In genomic region chr3:53162672-53163458, GRCh38 we compare ENCODE assay signal across 8 cellular contexts.
DNase-seq lines count a peak whose midpoint lies in the region; ATAC-seq and TF ChIP-seq lines count a peak whose summit lies in the region.

No MANE protein-coding gene starts in this region.

- peak; percentile 35 for ATAC-seq in HG03378 (IDR thresholded peaks at IDR 0.05; ENCODE audit: unreplicated experiment)

- DNase-seq in activated T-cell treated with anti-CD3 and anti-CD28 coated beads, Interleukin-2, amount 50 U/mL, for 1 hour = peak; percentile 52
- DNase-seq in foreskin fibroblast (peak in 1 of 2 donors; percentile 36), hippocampal formation (lab: John Stamatoyannopoulos, UW) (no peak), EL (no peak), NCI-H510A (lab: John Stamatoyannopoulos, UW) (no peak)
- DNase-seq in stimulated activated CD4-positive, alpha-beta T cell treated with anti-CD3 and anti-CD28 coated beads, Interleukin-4, amount 100 ng/mL, for 24 hours = peak; percentile 32

- TF ChIP-seq CTCF in GM12873 (IDR thresholded peaks at IDR 0.05; ENCODE audit: insufficient read depth, low read depth, low read length, missing control alignments) (peak; percentile 6), foreskin fibroblast (IDR thresholded peaks at IDR 0.05; ENCODE audit: low read depth, low read length) (no peak)

- H3K4me3 ChIP-seq in foreskin fibroblast (ENCODE audit: low read depth in 1 of 2, low read length in 2 of 2) = peak overlapping the region; percentile 83 to 84

Comparison
In these comparisons a context has a peak if more than half of its experiments do, and no peak if none do; other contexts are left out.
1. DNase-seq: peak in activated T-cell treated with anti-CD3 and anti-CD28 coated beads, Interleukin-2, amount 50 U/mL, for 1 hour (single experiment) and stimulated activated CD4-positive, alpha-beta T cell treated with anti-CD3 and anti-CD28 coated beads, Interleukin-4, amount 100 ng/mL, for 24 hours (single experiment); none in hippocampal formation (0 of 2), EL (single experiment) and NCI-H510A (single experiment).